9 cellular contexts compared by ENCODE assay signal in genomic region chr1:26021647-26022403, GRCh38. TPM values are rescaled to one million over a fixed set of nuclear protein-coding genes. Genes with fewer than 3 reads are reported as not detected.
A peak's percentile ranks its signal among the peaks of the same experiment; 100 is the strongest.
DNase-seq lines count a peak whose midpoint lies in the region; ATAC-seq and TF ChIP-seq lines count a peak whose summit lies in the region.
"Had no signal": no experiment of that assay in that cellular context is flagged by ENCODE, and none has a peak within 500 bp of the region (broad histone marks: within the 10 kb centered on the region; RNA-seq: fewer than 3 reads in every experiment).

EXTL1 (plus strand) TSS chr1:26021775; CDS start chr1:26022647, 872 bp downstream.

- H3K27ac Mint-ChIP-seq in activated T-helper 1 cell treated with anti-CD3 and anti-CD28 coated beads, Interleukin-12 subunit alpha, Interleukin-12 subunit beta, Interleukin-2, Interleukin-4 antibody, amounts not matched to agents 30 ng/mL and 10 ng/mL and 1 ng/mL, durations not matched to agents 14 hours and 24 hours and 36 hours = no peak within 1 kb of the TSS

- no peaks in the 10 kb centered on the region for H3K27me3 ChIP-seq in Panc1 (ENCODE audit: control insufficient read depth, insufficient read depth, low read length)

- ATAC-seq in Panc1 = peak; percentile 48; the same call in 1 of the 2 replicates
- no peak for ATAC-seq in GM21367 (IDR thresholded peaks at IDR 0.05; ENCODE audit: unreplicated experiment)
- no peak for ATAC-seq in HG03439 (IDR thresholded peaks at IDR 0.05; ENCODE audit: unreplicated experiment)
- ATAC-seq: activated CD4-positive, CD25-positive, alpha-beta regulatory T cell treated with anti-CD3 and anti-CD28 coated beads, Interleukin-2, amount 50 U/mL, for 24 hours had no signal

- CTCF ChIA-PET in Panc1 (lab: Charles Lee) = no interaction called here

- H3K9me3 ChIP-seq in Panc1 (ENCODE audit: control insufficient read depth, insufficient read depth, low read depth, low read length) = no peaks in the 10 kb centered on the region

- H3K4me3 ChIP-seq in Panc1 (ENCODE audit: low read depth in 2 of 2, low read length in 2 of 2) (peak within 1 kb of the TSS in 1 of 2 experiments; percentile 19; a peak in 1 of 4 replicates), foreskin fibroblast (ENCODE audit: low read depth in 1 of 2, low read length in 2 of 2) (peak within 1 kb of the TSS; percentile 46 to 56)

- BruUV-seq in Panc1 (replicated peaks; lab: Mats Ljungman, UMichigan) = no TSS peak

- peaks cover 11% of the 10 kb centered on the region for H3K4me1 Mint-ChIP-seq in activated T-helper 1 cell treated with anti-CD3 and anti-CD28 coated beads, Interleukin-12 subunit alpha, Interleukin-12 subunit beta, Interleukin-2, Interleukin-4 antibody, amounts not matched to agents 30 ng/mL and 10 ng/mL and 1 ng/mL, durations not matched to agents 14 hours and 24 hours and 36 hours (ENCODE audit: low read depth)

- intact Hi-C loops in Panc1 (cut with micrococcal nuclease; ENCODE audit: unreplicated experiment) = no loop called here
- intact Hi-C loops in activated T-helper 1 cell treated with anti-CD3 and anti-CD28 coated beads, Interleukin-12 subunit alpha, Interleukin-12 subunit beta, Interleukin-2, Interleukin-4 antibody, amounts not matched to agents 30 ng/mL and 10 ng/mL and 1 ng/mL, durations not matched to agents 14 hours and 24 hours and 36 hours (cut with micrococcal nuclease) = no loop called here

- H3K4me1 ChIP-seq in Panc1 (ENCODE audit: control insufficient read depth, insufficient read depth, low read length) = no peaks in the 10 kb centered on the region

- in situ Hi-C loops in Panc1 (cut with HindIII; ENCODE audit: low pct_unique_long_range_greater_than_20kb, low sequenced_read_pairs) = no loop called here

- TF ChIP-seq CTCF in Panc1 (IDR thresholded peaks at IDR 0.05) (no peak), foreskin fibroblast (IDR thresholded peaks at IDR 0.05; ENCODE audit: low read depth, low read length) (no peak)

- H3K4me3 Mint-ChIP-seq in activated T-helper 1 cell treated with anti-CD3 and anti-CD28 coated beads, Interleukin-12 subunit alpha, Interleukin-12 subunit beta, Interleukin-2, Interleukin-4 antibody, amounts not matched to agents 30 ng/mL and 10 ng/mL and 1 ng/mL, durations not matched to agents 14 hours and 24 hours and 36 hours = no peak within 1 kb of the TSS

- POLR2A ChIA-PET in Panc1 (lab: Charles Lee) = no interaction called here

- H3K27ac ChIP-seq in Panc1 (ENCODE audit: low read length) = no peak within 1 kb of the TSS

- DNase-seq in D341Med (ENCODE audit: low spot score) = peak; percentile 70
- DNase-seq in Panc1 (ENCODE audit: low read depth, low spot score) = no peak
- DNase-seq in foreskin fibroblast = peak in 1 of 2 donors; percentile 70
- peak in 39 of 56 donors; percentile 9 to 82 (median 42) for DNase-seq in nucleus accumbens (lab: John Stamatoyannopoulos, UW)
- DNase-seq in amniotic stem cell (lab: John Stamatoyannopoulos, UW) = no peak
- no peak for DNase-seq in activated T-helper 1 cell treated with anti-CD3 and anti-CD28 coated beads, Interleukin-12 subunit alpha, Interleukin-12 subunit beta, Interleukin-2, Interleukin-4 antibody, amounts not matched to agents 30 ng/mL and 10 ng/mL and 1 ng/mL, durations not matched to agents 14 hours and 24 hours and 36 hours (ENCODE audit: low spot score)

- H3K27me3 Mint-ChIP-seq in activated T-helper 1 cell treated with anti-CD3 and anti-CD28 coated beads, Interleukin-12 subunit alpha, Interleukin-12 subunit beta, Interleukin-2, Interleukin-4 antibody, amounts not matched to agents 30 ng/mL and 10 ng/mL and 1 ng/mL, durations not matched to agents 14 hours and 24 hours and 36 hours (ENCODE audit: insufficient read depth) = peaks cover 12% of the 10 kb centered on the region

- no peaks in the 10 kb centered on the region for H3K36me3 ChIP-seq in Panc1 (ENCODE audit: control insufficient read depth, insufficient read depth, low read length)

- no peaks in the 10 kb centered on the region for H3K36me3 Mint-ChIP-seq in activated T-helper 1 cell treated with anti-CD3 and anti-CD28 coated beads, Interleukin-12 subunit alpha, Interleukin-12 subunit beta, Interleukin-2, Interleukin-4 antibody, amounts not matched to agents 30 ng/mL and 10 ng/mL and 1 ng/mL, durations not matched to agents 14 hours and 24 hours and 36 hours (ENCODE audit: low read depth)

- no peaks in the 10 kb centered on the region for H3K9me3 Mint-ChIP-seq in activated T-helper 1 cell treated with anti-CD3 and anti-CD28 coated beads, Interleukin-12 subunit alpha, Interleukin-12 subunit beta, Interleukin-2, Interleukin-4 antibody, amounts not matched to agents 30 ng/mL and 10 ng/mL and 1 ng/mL, durations not matched to agents 14 hours and 24 hours and 36 hours

RNA-seq across cellular contexts. Expression of gene EXTL1, which starts in this region (rescaled TPM):
- total RNA-seq in Panc1 (2021; ENCODE audit: unreplicated experiment) = 0.10 TPM
- polyA plus RNA-seq in Panc1 (2012; ENCODE audit: insufficient read length) = not detected
- total RNA-seq in activated T-helper 1 cell treated with anti-CD3 and anti-CD28 coated beads, Interleukin-12 subunit alpha, Interleukin-12 subunit beta, Interleukin-2, Interleukin-4 antibody, amounts not matched to agents 30 ng/mL and 10 ng/mL and 1 ng/mL, durations not matched to agents 14 hours and 24 hours and 36 hours = 0.05 TPM in 1 of 2 replicates, not detected in the other

Comparison
In these comparisons a context has a peak if more than half of its experiments do, and no peak if none do; other contexts are left out.
1. Peak in ATAC-seq in Panc1; RNA of the gene not detected or under 1 TPM.
2. DNase-seq: peak in D341Med (single experiment) and nucleus accumbens (39 of 56); none in Panc1 (single experiment), amniotic stem cell (single experiment) and activated T-helper 1 cell treated with anti-CD3 and anti-CD28 coated beads, Interleukin-12 subunit alpha, Interleukin-12 subunit beta, Interleukin-2, Interleukin-4 antibody, amounts not matched to agents 30 ng/mL and 10 ng/mL and 1 ng/mL, durations not matched to agents 14 hours and 24 hours and 36 hours (single experiment).